Comparison of ENCODE assay signal across 2 cellular contexts in genomic region chr7:47496666-47497065, GRCh38.
TF ChIP-seq lines count a peak whose summit lies in the region.

No MANE protein-coding gene starts in this region.

TF ChIP-seq in WTC11, 78 proteins besides CTCF, POLR2A, EP300 and RAD21 (continued from another document):
- TF ChIP-seq ETV6 (CRISPR knock-in tag; IDR thresholded peaks at IDR 0.05) (no peak), FOXP1 (CRISPR knock-in tag; IDR thresholded peaks at IDR 0.05; ENCODE audit: borderline replicate concordance) (no peak), FOXP4 (CRISPR knock-in tag; IDR thresholded peaks at IDR 0.05) (no peak), JUN (CRISPR knock-in tag; IDR thresholded peaks at IDR 0.05) (no peak)

TF ChIP-seq in HepG2, 621 proteins besides CTCF, POLR2A, EP300 and RAD21 (continued from another document):
- peak; percentile 21; the same call in 1 of the 2 replicates for TF ChIP-seq ZNF687 (CRISPR knock-in tag; IDR thresholded peaks at IDR 0.05)
